ENCODE assay signal across 1 cellular context in genomic region chr4:128334256-128334655, GRCh38.
TF ChIP-seq lines count a peak whose summit lies in the region.

No MANE protein-coding gene starts in this region.

TF ChIP-seq in IMR-90, 13 proteins besides CTCF, POLR2A, EP300 and RAD21 (continued from another document):
- no peak for TF ChIP-seq FOS (IDR thresholded peaks at IDR 0.05; ENCODE audit: low read depth, low read length)
- no peak for TF ChIP-seq NFE2L2 (IDR thresholded peaks at IDR 0.05; ENCODE audit: low read depth, low read length)
- no peak for TF ChIP-seq BHLHE40 (IDR thresholded peaks at IDR 0.05; ENCODE audit: low read depth, low read length)
- no peak for TF ChIP-seq MXI1 (IDR thresholded peaks at IDR 0.05; ENCODE audit: borderline replicate concordance, low read depth, low read length)
- TF ChIP-seq ELK1 (IDR thresholded peaks at IDR 0.05; ENCODE audit: borderline replicate concordance, low read depth, low read length) = no peak
- TF ChIP-seq MAFK (IDR thresholded peaks at IDR 0.05; ENCODE audit: low read depth, low read length) = no peak
- no peak for TF ChIP-seq RFX5 (IDR thresholded peaks at IDR 0.05; ENCODE audit: low read depth, low read length)
- no peak for TF ChIP-seq MAZ (IDR thresholded peaks at IDR 0.05; ENCODE audit: borderline replicate concordance, low read depth, low read length)
- no peak for TF ChIP-seq RCOR1 (IDR thresholded peaks at IDR 0.05; ENCODE audit: insufficient replicate concordance, low read length)
